Comparison of ENCODE assay signal across 19 cellular contexts in genomic region chr2:60527762-60528161, GRCh38. TPM values are rescaled to one million over a fixed set of nuclear protein-coding genes. Genes with fewer than 3 reads are reported as not detected.
DNase-seq lines count a peak whose midpoint lies in the region; ATAC-seq, FAIRE-seq and TF ChIP-seq lines count a peak whose summit lies in the region.
"Had no signal": no experiment of that assay in that cellular context is flagged by ENCODE, and none has a peak within 500 bp of the region (broad histone marks: within the 10 kb centered on the region; RNA-seq: fewer than 3 reads in every experiment).

No MANE protein-coding gene starts in this region.

- H4K20me1 ChIP-seq in astrocyte (ENCODE audit: insufficient read depth, low read length): peaks cover 14% of the 10 kb centered on the region

- H2BK12ac ChIP-seq in mesenchymal stem cell (ENCODE audit: low read length in 2 of 2): no peak overlapping the region

- H3K27ac Mint-ChIP-seq in astrocyte (ENCODE audit: unreplicated experiment) (peak overlapping the region; percentile 3), progenitor cell of endocrine pancreas (no peak overlapping the region)
- H3K27ac Mint-ChIP-seq: activated naive CD8-positive, alpha-beta T cell treated with anti-CD3 and anti-CD28 coated beads, Interleukin-2, amount 50 U/mL, for 24 hours; activated T-cell treated with anti-CD3 and anti-CD28 coated beads, Interleukin-2, amount 50 U/mL, for 72 hours; stimulated activated effector memory CD8-positive, alpha-beta T cell treated with anti-CD3 and anti-CD28 coated beads, Interleukin-12 subunit alpha, Interleukin-12 subunit beta, amount 100 ng/mL, for 72 hours had no signal

- H3K9me3 ChIP-seq in right cardiac atrium (ENCODE audit: control insufficient read depth, low read length) (no peaks in the 10 kb centered on the region), astrocyte (ENCODE audit: insufficient read depth, low read depth, low read length) (no peaks in the 10 kb centered on the region), mesenchymal stem cell (ENCODE audit: control insufficient read depth, low read length) (no peaks in the 10 kb centered on the region)
- H3K9me3 ChIP-seq: A549, Caco-2, upper lobe of left lung had no signal

- no peak overlapping the region for H3K4ac ChIP-seq in mesenchymal stem cell (ENCODE audit: low read depth in 1 of 2, low read length in 2 of 2)

- H3K36me3 ChIP-seq in astrocyte (ENCODE audit: insufficient read depth, low read length) (no peaks in the 10 kb centered on the region), mesenchymal stem cell (ENCODE audit: control insufficient read depth in 1 of 2, insufficient read depth in 2 of 2, low read depth in 1 of 2, low read length in 2 of 2) (peaks cover 0 to 7% of the 10 kb centered on the region in 2 experiments)
- H3K36me3 ChIP-seq: upper lobe of left lung had no signal

- H3K27ac ChIP-seq in right cardiac atrium (ENCODE audit: low read length): no peak overlapping the region
- no peak overlapping the region for H3K27ac ChIP-seq in astrocyte (ENCODE audit: low read depth, low read length)
- no peak overlapping the region for H3K27ac ChIP-seq in mesenchymal stem cell (ENCODE audit: low read length, poor library complexity, severe bottlenecking)
- H3K27ac ChIP-seq: A549 had no signal

- no peak overlapping the region for H4K8ac ChIP-seq in mesenchymal stem cell (ENCODE audit: low read length)

- H3K27me3 Mint-ChIP-seq in astrocyte (ENCODE audit: low read depth, unreplicated experiment) (no peaks in the 10 kb centered on the region), progenitor cell of endocrine pancreas (peaks cover 8% of the 10 kb centered on the region)

- ATAC-seq in Right ventricle myocardium inferior (no peak), right cardiac atrium (no peak), HG02759 (IDR thresholded peaks at IDR 0.05; ENCODE audit: unreplicated experiment) (no peak)
- ATAC-seq: A549; activated naive CD8-positive, alpha-beta T cell treated with anti-CD3 and anti-CD28 coated beads, Interleukin-2, amount 50 U/mL, for 24 hours; activated T-cell treated with anti-CD3 and anti-CD28 coated beads, Interleukin-2, amount 50 U/mL, for 72 hours; stimulated activated effector memory CD8-positive, alpha-beta T cell treated with anti-CD3 and anti-CD28 coated beads, Interleukin-12 subunit alpha, Interleukin-12 subunit beta, amount 100 ng/mL, for 72 hours had no signal

- no peak overlapping the region for H3K14ac ChIP-seq in mesenchymal stem cell (ENCODE audit: low read length in 2 of 2)

- FAIRE-seq in astrocyte (lab: Jason Lieb, UNC): no peak
- FAIRE-seq: A549, small intestine had no signal

- H3K9ac ChIP-seq in astrocyte (ENCODE audit: low read length): no peak overlapping the region
- no peak overlapping the region for H3K9ac ChIP-seq in mesenchymal stem cell (ENCODE audit: low read length)

- H4K91ac ChIP-seq in mesenchymal stem cell (ENCODE audit: low read length): no peak overlapping the region

- no peak overlapping the region for H3K18ac ChIP-seq in mesenchymal stem cell (ENCODE audit: low read depth in 1 of 2, low read length in 2 of 2)

- H3K4me1 Mint-ChIP-seq in astrocyte (ENCODE audit: low read depth, unreplicated experiment) (peaks cover 55% of the 10 kb centered on the region), progenitor cell of endocrine pancreas (ENCODE audit: low read depth) (peaks cover 62% of the 10 kb centered on the region)
- H3K4me1 Mint-ChIP-seq: stimulated activated effector memory CD8-positive, alpha-beta T cell treated with anti-CD3 and anti-CD28 coated beads, Interleukin-12 subunit alpha, Interleukin-12 subunit beta, amount 100 ng/mL, for 72 hours had no signal

- H2BK15ac ChIP-seq in mesenchymal stem cell (ENCODE audit: low read depth, poor library complexity, severe bottlenecking): no peak overlapping the region

- WGBS in right cardiac atrium: 76% methylated on average over 8 of the region's 8 CpGs
- WGBS in mesenchymal stem cell: 90% methylated on average over 8 of the region's 8 CpGs

- no peak overlapping the region for H2AFZ ChIP-seq in astrocyte (ENCODE audit: low read depth, low read length)
- H2AFZ ChIP-seq in mesenchymal stem cell (ENCODE audit: low read depth, low read length): no peak overlapping the region

- H3K4me3 ChIP-seq in right cardiac atrium (ENCODE audit: low read length): no peak overlapping the region
- no peak overlapping the region for H3K4me3 ChIP-seq in astrocyte (ENCODE audit: insufficient read depth, low read depth, low read length)
- H3K4me3 ChIP-seq in mesenchymal stem cell (ENCODE audit: insufficient read depth in 1 of 2, low read depth in 1 of 2, low read length in 2 of 2): no peak overlapping the region
- H3K4me3 ChIP-seq: A549, upper lobe of left lung had no signal

- no peak overlapping the region for H2BK5ac ChIP-seq in mesenchymal stem cell (ENCODE audit: low read depth, low read length, poor library complexity, severe bottlenecking)

- H3K4me3 Mint-ChIP-seq in astrocyte (ENCODE audit: unreplicated experiment): no peak overlapping the region
- no peak overlapping the region for H3K4me3 Mint-ChIP-seq in progenitor cell of endocrine pancreas (ENCODE audit: low read depth)
- H3K4me3 Mint-ChIP-seq: activated naive CD8-positive, alpha-beta T cell treated with anti-CD3 and anti-CD28 coated beads, Interleukin-2, amount 50 U/mL, for 24 hours; activated T-cell treated with anti-CD3 and anti-CD28 coated beads, Interleukin-2, amount 50 U/mL, for 72 hours; stimulated activated effector memory CD8-positive, alpha-beta T cell treated with anti-CD3 and anti-CD28 coated beads, Interleukin-12 subunit alpha, Interleukin-12 subunit beta, amount 100 ng/mL, for 72 hours had no signal

- peaks cover 36% of the 10 kb centered on the region for H3K79me2 ChIP-seq in astrocyte (ENCODE audit: insufficient read depth, low read length)

- H3K4me2 ChIP-seq in astrocyte (ENCODE audit: low read length) (no peak overlapping the region), mesenchymal stem cell (ENCODE audit: low read length, poor library complexity, severe bottlenecking) (no peak overlapping the region)
- H3K4me2 ChIP-seq: A549 had no signal

- intact Hi-C loops in Right ventricle myocardium inferior (cut with DNase I): no loop called here
- intact Hi-C loops in right cardiac atrium (cut with DNase I): no loop called here

- TF ChIP-seq CTCF in astrocyte (IDR thresholded peaks at IDR 0.05; ENCODE audit: insufficient read depth, low read depth, low read length) (no peak), progenitor cell of endocrine pancreas (IDR thresholded peaks at IDR 0.05; ENCODE audit: unreplicated experiment) (no peak)

- H3K36me3 Mint-ChIP-seq in astrocyte (ENCODE audit: low read depth, unreplicated experiment) (peaks cover 14% of the 10 kb centered on the region), progenitor cell of endocrine pancreas (ENCODE audit: insufficient read depth) (peaks cover 14% of the 10 kb centered on the region)
- H3K36me3 Mint-ChIP-seq: stimulated activated effector memory CD8-positive, alpha-beta T cell treated with anti-CD3 and anti-CD28 coated beads, Interleukin-12 subunit alpha, Interleukin-12 subunit beta, amount 100 ng/mL, for 72 hours had no signal

- peak overlapping the region; percentile 13 for H2AK5ac ChIP-seq in mesenchymal stem cell (ENCODE audit: low read length, severe bottlenecking)

- no peak overlapping the region for H2BK120ac ChIP-seq in mesenchymal stem cell (ENCODE audit: low read depth, low read length)

- H3K23ac ChIP-seq in mesenchymal stem cell (ENCODE audit: low read length in 2 of 2): no peak overlapping the region

- H3K4me1 ChIP-seq in right cardiac atrium (ENCODE audit: control insufficient read depth, insufficient read depth, low read length): no peaks in the 10 kb centered on the region
- peaks cover 11% of the 10 kb centered on the region for H3K4me1 ChIP-seq in astrocyte (ENCODE audit: insufficient read depth, low read length)
- H3K4me1 ChIP-seq in mesenchymal stem cell (ENCODE audit: control insufficient read depth, insufficient read depth, low read depth, low read length): peaks cover 24% of the 10 kb centered on the region

- H3K79me1 ChIP-seq in mesenchymal stem cell (replicated peaks; ENCODE audit: low read length, poor library complexity, severe bottlenecking): peaks cover 35% of the 10 kb centered on the region

- DNase-seq in Right ventricle myocardium inferior (ENCODE audit: missing footprints) (peak; percentile 68), right cardiac atrium (no peak), astrocyte (ENCODE audit: low read depth) (no peak), mesenchymal stem cell (no peak), progenitor cell of endocrine pancreas (ENCODE audit: low spot score, unreplicated experiment) (no peak), T-helper 9 cell (no peak)
- no peak for DNase-seq in activated naive CD4-positive, alpha-beta T cell treated with anti-CD3 and anti-CD28 coated beads, Interleukin-2, amount 50 U/mL, for 16 hours
- DNase-seq: activated naive CD8-positive, alpha-beta T cell treated with anti-CD3 and anti-CD28 coated beads, Interleukin-2, amount 50 U/mL, for 24 hours; activated T-cell treated with anti-CD3 and anti-CD28 coated beads, Interleukin-2, amount 50 U/mL, for 72 hours; Caco-2; central memory CD4-positive, alpha-beta T cell; GDM1; islet precursor cell; NCI-H2171; small intestine; upper lobe of left lung had no signal

- no peaks in the 10 kb centered on the region for H3K27me3 ChIP-seq in right cardiac atrium (ENCODE audit: control insufficient read depth, insufficient read depth)
- H3K27me3 ChIP-seq in astrocyte (ENCODE audit: insufficient read depth, low read length): no peaks in the 10 kb centered on the region
- H3K27me3 ChIP-seq in mesenchymal stem cell (ENCODE audit: control insufficient read depth in 1 of 2, insufficient read depth in 1 of 2, low read length in 2 of 2): peaks cover 0 to 53% of the 10 kb centered on the region in 2 experiments

- H3K9me3 Mint-ChIP-seq in astrocyte (ENCODE audit: unreplicated experiment): no peaks in the 10 kb centered on the region
- no peaks in the 10 kb centered on the region for H3K9me3 Mint-ChIP-seq in progenitor cell of endocrine pancreas (ENCODE audit: low read depth)
- H3K9me3 Mint-ChIP-seq: activated naive CD8-positive, alpha-beta T cell treated with anti-CD3 and anti-CD28 coated beads, Interleukin-2, amount 50 U/mL, for 24 hours; activated T-cell treated with anti-CD3 and anti-CD28 coated beads, Interleukin-2, amount 50 U/mL, for 72 hours; stimulated activated effector memory CD8-positive, alpha-beta T cell treated with anti-CD3 and anti-CD28 coated beads, Interleukin-12 subunit alpha, Interleukin-12 subunit beta, amount 100 ng/mL, for 72 hours had no signal

RNA-seq across cellular contexts. Expression of gene BCL11A, which starts 25.7 kb away (rescaled TPM):
- total RNA-seq in Right ventricle myocardium inferior: 37.5 TPM
- total RNA-seq in right cardiac atrium: 10 to 100 TPM in 1 of 4 donors, 1 to 10 TPM in 3; 8.3 to 11.2 (median 8.9) TPM
- 3.7 TPM for polyA plus RNA-seq in right cardiac atrium
- total RNA-seq in astrocyte: 29.8 and 32.0 TPM in 2 replicates
- polyA plus RNA-seq in mesenchymal stem cell (2013, experiment 1 of 2): 1.1 TPM
- polyA plus RNA-seq in mesenchymal stem cell (2013, experiment 2 of 2): 1.1 TPM
- 46.2 and 47.9 TPM in 2 replicates for total RNA-seq in progenitor cell of endocrine pancreas
